Comparison of ENCODE assay signal across 15 cellular contexts in genomic region chr2:16620590-16620989, GRCh38.
"Had no signal": no experiment of that assay in that cellular context is flagged by ENCODE, and none has a peak within 500 bp of the region (broad histone marks: within the 10 kb centered on the region; RNA-seq: fewer than 3 reads in every experiment).

No MANE protein-coding gene starts in this region.

- H3K27ac Mint-ChIP-seq: activated naive CD8-positive, alpha-beta T cell treated with anti-CD3 and anti-CD28 coated beads for 36 hours had no signal

- H3K9me3 ChIP-seq: gastroesophageal sphincter, prostate gland, right lobe of liver, spleen had no signal

- ATAC-seq: gastroesophageal sphincter; naive thymus-derived CD8-positive, alpha-beta T cell; right lobe of liver had no signal

- DNase-seq: activated CD4-positive, alpha-beta T cell treated with anti-CD3 and anti-CD28 coated beads for 1 hour; activated CD4-positive, alpha-beta T cell treated with anti-CD3 and anti-CD28 coated beads, Interleukin-2, amount 50 U/mL, for 48 hours; activated gamma-delta T cell treated with Interleukin-2 at 50 U/mL for 16 hours; activated naive CD8-positive, alpha-beta T cell treated with anti-CD3 and anti-CD28 coated beads for 36 hours; activated T-cell treated with anti-CD3 and anti-CD28 coated beads, Interleukin-2, amount 50 U/mL, for 48 hours; anterior cingulate cortex; kidney; naive thymus-derived CD8-positive, alpha-beta T cell; nucleus accumbens; right lobe of liver; spleen; stimulated activated CD4-positive, alpha-beta T cell treated with anti-CD3 and anti-CD28 coated beads, Interleukin-1b, Interleukin-23, amount 100 ng/mL, for 48 hours; stimulated activated naive CD4-positive, alpha-beta T cell had no signal

- H3K27ac ChIP-seq: gastroesophageal sphincter, prostate gland, right lobe of liver had no signal

- H3K9me3 Mint-ChIP-seq: activated naive CD8-positive, alpha-beta T cell treated with anti-CD3 and anti-CD28 coated beads for 36 hours; naive thymus-derived CD8-positive, alpha-beta T cell had no signal

- H3K4me3 Mint-ChIP-seq: activated naive CD8-positive, alpha-beta T cell treated with anti-CD3 and anti-CD28 coated beads for 36 hours; naive thymus-derived CD8-positive, alpha-beta T cell had no signal

- H3K36me3 Mint-ChIP-seq: activated naive CD8-positive, alpha-beta T cell treated with anti-CD3 and anti-CD28 coated beads for 36 hours; naive thymus-derived CD8-positive, alpha-beta T cell had no signal

- H3K27me3 ChIP-seq: gastroesophageal sphincter, right lobe of liver, spleen had no signal

- H3K36me3 ChIP-seq: prostate gland, right lobe of liver had no signal

- FAIRE-seq: kidney had no signal

- H3K4me3 ChIP-seq: gastroesophageal sphincter, prostate gland, right lobe of liver, spleen had no signal
